1 cellular context compared by ENCODE assay signal in the genomic region with DNA sequence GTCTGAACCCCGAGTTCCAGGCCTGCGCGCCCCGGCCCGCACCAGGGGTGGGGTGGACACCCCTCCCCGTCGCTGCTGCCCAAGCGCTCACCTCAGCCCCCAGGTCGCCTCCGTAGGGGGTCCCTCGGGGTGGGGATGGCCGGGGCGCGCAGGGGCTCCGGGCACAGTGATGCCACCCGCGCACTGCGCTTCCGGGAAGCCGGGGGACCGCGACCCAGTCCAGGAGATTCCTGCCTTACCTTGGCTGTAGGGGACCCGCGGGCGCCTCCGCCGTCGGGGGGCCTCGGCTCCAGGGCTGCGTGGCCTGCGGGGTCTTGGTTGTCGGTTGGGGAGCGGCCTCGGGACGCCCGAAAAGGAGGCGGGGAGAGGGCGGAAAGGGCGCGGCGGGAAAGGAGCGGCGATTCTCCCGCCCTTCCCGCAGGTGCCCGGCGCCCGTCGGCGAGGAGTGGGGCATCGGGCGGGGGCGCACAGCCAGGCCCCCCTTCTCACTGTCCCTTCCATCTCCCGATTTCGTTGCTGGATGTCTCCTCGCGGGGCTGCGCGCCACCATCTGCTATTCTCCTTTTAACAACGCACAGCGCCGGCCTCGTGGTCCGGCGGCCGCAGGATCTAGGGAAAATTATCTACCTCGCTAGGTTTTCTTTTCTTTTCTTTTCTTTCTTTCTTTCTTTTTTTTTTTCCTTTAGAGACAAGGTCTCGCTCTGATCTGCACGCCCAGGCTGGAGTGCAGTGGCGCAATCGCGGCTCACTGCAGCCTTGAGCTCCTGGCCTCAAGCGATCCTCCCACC.
TF ChIP-seq lines count a peak whose summit lies in the region.

A gene (minus strand): TSS at position 355 of the 788 bp plus-strand sequence. CDS start 3,323 bp downstream, outside the sequence.

TF ChIP-seq in HepG2, 621 proteins besides CTCF, POLR2A, EP300 and RAD21 (continued from another document and continues in another):
- TF ChIP-seq IKZF4 (CRISPR knock-in tag; IDR thresholded peaks at IDR 0.05; ENCODE audit: borderline replicate concordance, low read depth, not compliant biosample characterization) (peak; percentile 91), MAZ (IDR thresholded peaks at IDR 0.05; ENCODE audit: borderline replicate concordance, low read depth, low read length) (no peak), MAZ (CRISPR knock-in tag; IDR thresholded peaks at IDR 0.05; ENCODE audit: low read depth) (no peak; the same call in 1 of the 2 replicates), EZH2 (conservative IDR thresholded peaks at IDR 0.05; ENCODE audit: low read depth, low read length) (no peak), ZNF441 (CRISPR knock-in tag; IDR thresholded peaks at IDR 0.05; ENCODE audit: borderline replicate concordance) (no peak), ZKSCAN8 (CRISPR knock-in tag; IDR thresholded peaks at IDR 0.05; ENCODE audit: borderline replicate concordance) (no peak), ZNF709 (CRISPR knock-in tag; IDR thresholded peaks at IDR 0.05) (peak; percentile 36; the same call in 1 of the 2 replicates), NR3C1 (CRISPR knock-in tag; IDR thresholded peaks at IDR 0.05) (no peak), ZNF775 (CRISPR knock-in tag; IDR thresholded peaks at IDR 0.05; ENCODE audit: borderline replicate concordance) (no peak), JUND (CRISPR knock-in tag; IDR thresholded peaks at IDR 0.05) (peak; percentile 15; the same call in 1 of the 2 replicates), ZEB1 (IDR thresholded peaks at IDR 0.05; ENCODE audit: insufficient replicate concordance, low read depth) (no peak), NAIF1 (CRISPR knock-in tag; IDR thresholded peaks at IDR 0.05; ENCODE audit: borderline replicate concordance) (peak; percentile 83; the same call in 1 of the 2 replicates), SPEN (CRISPR knock-in tag; IDR thresholded peaks at IDR 0.05; ENCODE audit: low read depth) (no peak), ZSCAN31 (CRISPR knock-in tag; IDR thresholded peaks at IDR 0.05; ENCODE audit: low read depth) (peak; percentile 24), ZNF225 (CRISPR knock-in tag; IDR thresholded peaks at IDR 0.05) (peak; percentile 50; the same call in 1 of the 2 replicates), SMAD1 (CRISPR knock-in tag; IDR thresholded peaks at IDR 0.05; ENCODE audit: borderline replicate concordance, low read depth) (no peak), ZNF292 (CRISPR knock-in tag; IDR thresholded peaks at IDR 0.05; ENCODE audit: borderline replicate concordance, low read depth) (no peak), ISX (CRISPR knock-in tag; conservative IDR thresholded peaks at IDR 0.05) (0 out of 2 replicates have a peak, but pooled peaks have one; percentile 56), ZNF761 (CRISPR knock-in tag; conservative IDR thresholded peaks at IDR 0.05) (no peak), CCDC6 (CRISPR knock-in tag; IDR thresholded peaks at IDR 0.05) (no peak), ZNF101 (CRISPR knock-in tag; IDR thresholded peaks at IDR 0.05; ENCODE audit: borderline replicate concordance, low read depth) (no peak), RXRA (CRISPR knock-in tag; IDR thresholded peaks at IDR 0.05) (peak; percentile 18; the same call in 1 of the 2 replicates), ZBTB7B (CRISPR knock-in tag; IDR thresholded peaks at IDR 0.05) (no peak; the same call in none of the 2 replicates), ZBTB8A (CRISPR knock-in tag; IDR thresholded peaks at IDR 0.05; ENCODE audit: borderline replicate concordance, low read depth) (peak; percentile 81; the same call in 1 of the 2 replicates), FOXC1 (CRISPR knock-in tag; IDR thresholded peaks at IDR 0.05; ENCODE audit: borderline replicate concordance) (peak; percentile 22), ZBTB20 (CRISPR knock-in tag; IDR thresholded peaks at IDR 0.05; ENCODE audit: borderline replicate concordance, low read depth) (no peak), ZNF263 (CRISPR knock-in tag; IDR thresholded peaks at IDR 0.05) (0 out of 2 replicates have a peak, but pooled peaks have one; percentile 39), HNRNPH1 (optimal IDR thresholded peaks at IDR 0.05; ENCODE audit: low read depth, low read length) (no peak), ZMYM2 (CRISPR knock-in tag; IDR thresholded peaks at IDR 0.05) (no peak; the same call in 1 of the 2 replicates), SRY (CRISPR knock-in tag; IDR thresholded peaks at IDR 0.05) (peak; percentile 87; the same call in 1 of the 2 replicates), ZNF260 (CRISPR knock-in tag; IDR thresholded peaks at IDR 0.05; ENCODE audit: borderline replicate concordance, low read depth) (no peak), ZNF343 (CRISPR knock-in tag; IDR thresholded peaks at IDR 0.05) (no peak), MEIS1 (CRISPR knock-in tag; IDR thresholded peaks at IDR 0.05; ENCODE audit: borderline replicate concordance) (0 out of 2 replicates have a peak, but pooled peaks have one; percentile 17)
- TF ChIP-seq, protein P1, sequence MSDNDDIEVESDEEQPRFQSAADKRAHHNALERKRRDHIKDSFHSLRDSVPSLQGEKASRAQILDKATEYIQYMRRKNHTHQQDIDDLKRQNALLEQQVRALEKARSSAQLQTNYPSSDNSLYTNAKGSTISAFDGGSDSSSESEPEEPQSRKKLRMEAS (IDR thresholded peaks at IDR 0.05): peak; percentile 62
- TF ChIP-seq, protein P2, sequence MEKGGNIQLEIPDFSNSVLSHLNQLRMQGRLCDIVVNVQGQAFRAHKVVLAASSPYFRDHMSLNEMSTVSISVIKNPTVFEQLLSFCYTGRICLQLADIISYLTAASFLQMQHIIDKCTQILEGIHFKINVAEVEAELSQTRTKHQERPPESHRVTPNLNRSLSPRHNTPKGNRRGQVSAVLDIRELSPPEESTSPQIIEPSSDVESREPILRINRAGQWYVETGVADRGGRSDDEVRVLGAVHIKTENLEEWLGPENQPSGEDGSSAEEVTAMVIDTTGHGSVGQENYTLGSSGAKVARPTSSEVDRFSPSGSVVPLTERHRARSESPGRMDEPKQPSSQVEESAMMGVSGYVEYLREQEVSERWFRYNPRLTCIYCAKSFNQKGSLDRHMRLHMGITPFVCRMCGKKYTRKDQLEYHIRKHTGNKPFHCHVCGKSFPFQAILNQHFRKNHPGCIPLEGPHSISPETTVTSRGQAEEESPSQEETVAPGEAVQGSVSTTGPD (CRISPR knock-in tag; IDR thresholded peaks at IDR 0.05): no peak
- TF ChIP-seq, protein P3, sequence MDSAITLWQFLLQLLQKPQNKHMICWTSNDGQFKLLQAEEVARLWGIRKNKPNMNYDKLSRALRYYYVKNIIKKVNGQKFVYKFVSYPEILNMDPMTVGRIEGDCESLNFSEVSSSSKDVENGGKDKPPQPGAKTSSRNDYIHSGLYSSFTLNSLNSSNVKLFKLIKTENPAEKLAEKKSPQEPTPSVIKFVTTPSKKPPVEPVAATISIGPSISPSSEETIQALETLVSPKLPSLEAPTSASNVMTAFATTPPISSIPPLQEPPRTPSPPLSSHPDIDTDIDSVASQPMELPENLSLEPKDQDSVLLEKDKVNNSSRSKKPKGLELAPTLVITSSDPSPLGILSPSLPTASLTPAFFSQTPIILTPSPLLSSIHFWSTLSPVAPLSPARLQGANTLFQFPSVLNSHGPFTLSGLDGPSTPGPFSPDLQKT (CRISPR knock-in tag; IDR thresholded peaks at IDR 0.05; ENCODE audit: borderline replicate concordance): peak; percentile 63; the same call in 1 of the 2 replicates
- TF ChIP-seq, protein P4, sequence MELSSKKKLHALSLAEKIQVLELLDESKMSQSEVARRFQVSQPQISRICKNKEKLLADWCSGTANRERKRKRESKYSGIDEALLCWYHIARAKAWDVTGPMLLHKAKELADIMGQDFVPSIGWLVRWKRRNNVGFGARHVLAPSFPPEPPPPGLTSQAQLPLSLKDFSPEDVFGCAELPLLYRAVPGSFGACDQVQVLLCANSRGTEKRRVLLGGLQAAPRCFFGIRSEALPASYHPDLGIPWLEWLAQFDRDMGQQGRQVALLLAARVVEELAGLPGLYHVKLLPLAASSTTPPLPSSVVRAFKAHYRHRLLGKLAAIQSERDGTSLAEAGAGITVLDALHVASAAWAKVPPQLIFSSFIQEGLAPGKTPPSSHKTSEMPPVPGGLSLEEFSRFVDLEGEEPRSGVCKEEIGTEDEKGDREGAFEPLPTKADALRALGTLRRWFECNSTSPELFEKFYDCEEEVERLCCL (CRISPR knock-in tag; IDR thresholded peaks at IDR 0.05; ENCODE audit: borderline replicate concordance): no peak
- TF ChIP-seq, protein P5, sequence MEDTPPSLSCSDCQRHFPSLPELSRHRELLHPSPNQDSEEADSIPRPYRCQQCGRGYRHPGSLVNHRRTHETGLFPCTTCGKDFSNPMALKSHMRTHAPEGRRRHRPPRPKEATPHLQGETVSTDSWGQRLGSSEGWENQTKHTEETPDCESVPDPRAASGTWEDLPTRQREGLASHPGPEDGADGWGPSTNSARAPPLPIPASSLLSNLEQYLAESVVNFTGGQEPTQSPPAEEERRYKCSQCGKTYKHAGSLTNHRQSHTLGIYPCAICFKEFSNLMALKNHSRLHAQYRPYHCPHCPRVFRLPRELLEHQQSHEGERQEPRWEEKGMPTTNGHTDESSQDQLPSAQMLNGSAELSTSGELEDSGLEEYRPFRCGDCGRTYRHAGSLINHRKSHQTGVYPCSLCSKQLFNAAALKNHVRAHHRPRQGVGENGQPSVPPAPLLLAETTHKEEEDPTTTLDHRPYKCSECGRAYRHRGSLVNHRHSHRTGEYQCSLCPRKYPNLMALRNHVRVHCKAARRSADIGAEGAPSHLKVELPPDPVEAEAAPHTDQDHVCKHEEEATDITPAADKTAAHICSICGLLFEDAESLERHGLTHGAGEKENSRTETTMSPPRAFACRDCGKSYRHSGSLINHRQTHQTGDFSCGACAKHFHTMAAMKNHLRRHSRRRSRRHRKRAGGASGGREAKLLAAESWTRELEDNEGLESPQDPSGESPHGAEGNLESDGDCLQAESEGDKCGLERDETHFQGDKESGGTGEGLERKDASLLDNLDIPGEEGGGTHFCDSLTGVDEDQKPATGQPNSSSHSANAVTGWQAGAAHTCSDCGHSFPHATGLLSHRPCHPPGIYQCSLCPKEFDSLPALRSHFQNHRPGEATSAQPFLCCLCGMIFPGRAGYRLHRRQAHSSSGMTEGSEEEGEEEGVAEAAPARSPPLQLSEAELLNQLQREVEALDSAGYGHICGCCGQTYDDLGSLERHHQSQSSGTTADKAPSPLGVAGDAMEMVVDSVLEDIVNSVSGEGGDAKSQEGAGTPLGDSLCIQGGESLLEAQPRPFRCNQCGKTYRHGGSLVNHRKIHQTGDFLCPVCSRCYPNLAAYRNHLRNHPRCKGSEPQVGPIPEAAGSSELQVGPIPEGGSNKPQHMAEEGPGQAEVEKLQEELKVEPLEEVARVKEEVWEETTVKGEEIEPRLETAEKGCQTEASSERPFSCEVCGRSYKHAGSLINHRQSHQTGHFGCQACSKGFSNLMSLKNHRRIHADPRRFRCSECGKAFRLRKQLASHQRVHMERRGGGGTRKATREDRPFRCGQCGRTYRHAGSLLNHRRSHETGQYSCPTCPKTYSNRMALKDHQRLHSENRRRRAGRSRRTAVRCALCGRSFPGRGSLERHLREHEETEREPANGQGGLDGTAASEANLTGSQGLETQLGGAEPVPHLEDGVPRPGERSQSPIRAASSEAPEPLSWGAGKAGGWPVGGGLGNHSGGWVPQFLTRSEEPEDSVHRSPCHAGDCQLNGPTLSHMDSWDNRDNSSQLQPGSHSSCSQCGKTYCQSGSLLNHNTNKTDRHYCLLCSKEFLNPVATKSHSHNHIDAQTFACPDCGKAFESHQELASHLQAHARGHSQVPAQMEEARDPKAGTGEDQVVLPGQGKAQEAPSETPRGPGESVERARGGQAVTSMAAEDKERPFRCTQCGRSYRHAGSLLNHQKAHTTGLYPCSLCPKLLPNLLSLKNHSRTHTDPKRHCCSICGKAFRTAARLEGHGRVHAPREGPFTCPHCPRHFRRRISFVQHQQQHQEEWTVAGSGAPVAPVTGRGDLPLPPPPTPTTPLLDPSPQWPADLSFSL (CRISPR knock-in tag; IDR thresholded peaks at IDR 0.05): no peak
- TF ChIP-seq, protein P6, sequence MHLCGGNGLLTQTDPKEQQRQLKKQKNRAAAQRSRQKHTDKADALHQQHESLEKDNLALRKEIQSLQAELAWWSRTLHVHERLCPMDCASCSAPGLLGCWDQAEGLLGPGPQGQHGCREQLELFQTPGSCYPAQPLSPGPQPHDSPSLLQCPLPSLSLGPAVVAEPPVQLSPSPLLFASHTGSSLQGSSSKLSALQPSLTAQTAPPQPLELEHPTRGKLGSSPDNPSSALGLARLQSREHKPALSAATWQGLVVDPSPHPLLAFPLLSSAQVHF (CRISPR knock-in tag; IDR thresholded peaks at IDR 0.05): peak; percentile 68; the same call in 1 of the 2 replicates
- TF ChIP-seq, protein P7, sequence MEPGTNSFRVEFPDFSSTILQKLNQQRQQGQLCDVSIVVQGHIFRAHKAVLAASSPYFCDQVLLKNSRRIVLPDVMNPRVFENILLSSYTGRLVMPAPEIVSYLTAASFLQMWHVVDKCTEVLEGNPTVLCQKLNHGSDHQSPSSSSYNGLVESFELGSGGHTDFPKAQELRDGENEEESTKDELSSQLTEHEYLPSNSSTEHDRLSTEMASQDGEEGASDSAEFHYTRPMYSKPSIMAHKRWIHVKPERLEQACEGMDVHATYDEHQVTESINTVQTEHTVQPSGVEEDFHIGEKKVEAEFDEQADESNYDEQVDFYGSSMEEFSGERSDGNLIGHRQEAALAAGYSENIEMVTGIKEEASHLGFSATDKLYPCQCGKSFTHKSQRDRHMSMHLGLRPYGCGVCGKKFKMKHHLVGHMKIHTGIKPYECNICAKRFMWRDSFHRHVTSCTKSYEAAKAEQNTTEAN (CRISPR knock-in tag; conservative IDR thresholded peaks at IDR 0.05): no peak; the same call in 1 of the 2 replicates
- TF ChIP-seq, protein P8, sequence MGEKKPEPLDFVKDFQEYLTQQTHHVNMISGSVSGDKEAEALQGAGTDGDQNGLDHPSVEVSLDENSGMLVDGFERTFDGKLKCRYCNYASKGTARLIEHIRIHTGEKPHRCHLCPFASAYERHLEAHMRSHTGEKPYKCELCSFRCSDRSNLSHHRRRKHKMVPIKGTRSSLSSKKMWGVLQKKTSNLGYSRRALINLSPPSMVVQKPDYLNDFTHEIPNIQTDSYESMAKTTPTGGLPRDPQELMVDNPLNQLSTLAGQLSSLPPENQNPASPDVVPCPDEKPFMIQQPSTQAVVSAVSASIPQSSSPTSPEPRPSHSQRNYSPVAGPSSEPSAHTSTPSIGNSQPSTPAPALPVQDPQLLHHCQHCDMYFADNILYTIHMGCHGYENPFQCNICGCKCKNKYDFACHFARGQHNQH (CRISPR knock-in tag; IDR thresholded peaks at IDR 0.05): no peak
- TF ChIP-seq, protein P9, sequence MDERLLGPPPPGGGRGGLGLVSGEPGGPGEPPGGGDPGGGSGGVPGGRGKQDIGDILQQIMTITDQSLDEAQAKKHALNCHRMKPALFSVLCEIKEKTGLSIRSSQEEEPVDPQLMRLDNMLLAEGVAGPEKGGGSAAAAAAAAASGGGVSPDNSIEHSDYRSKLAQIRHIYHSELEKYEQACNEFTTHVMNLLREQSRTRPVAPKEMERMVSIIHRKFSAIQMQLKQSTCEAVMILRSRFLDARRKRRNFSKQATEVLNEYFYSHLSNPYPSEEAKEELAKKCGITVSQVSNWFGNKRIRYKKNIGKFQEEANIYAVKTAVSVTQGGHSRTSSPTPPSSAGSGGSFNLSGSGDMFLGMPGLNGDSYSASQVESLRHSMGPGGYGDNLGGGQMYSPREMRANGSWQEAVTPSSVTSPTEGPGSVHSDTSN (CRISPR knock-in tag; IDR thresholded peaks at IDR 0.05): no peak
